32 cellular contexts compared by ENCODE assay signal in genomic region chrX:106964290-106964689, GRCh38. TPM values are rescaled to one million over a fixed set of nuclear protein-coding genes. Genes with fewer than 3 reads are reported as not detected.
"Had no signal": no experiment of that assay in that cellular context is flagged by ENCODE, and none has a peak within 500 bp of the region (broad histone marks: within the 10 kb centered on the region; RNA-seq: fewer than 3 reads in every experiment).

No MANE protein-coding gene starts in this region.

- DNase-seq: stimulated activated CD4-positive, alpha-beta T cell treated with anti-CD3 and anti-CD28 coated beads, Interleukin-2, amount 100 ng/mL, for 48 hours; stimulated activated CD4-positive, alpha-beta T cell treated with anti-CD3 and anti-CD28 coated beads, Interleukin-4, amount 100 ng/mL, for 1 hour; stimulated activated CD4-positive, alpha-beta T cell treated with anti-CD3 and anti-CD28 coated beads, Interleukin-4, amount 100 ng/mL, for 24 hours; stimulated activated CD4-positive, alpha-beta T cell treated with anti-CD3 and anti-CD28 coated beads, Interleukin-4, amount 100 ng/mL, for 4 hours; stimulated activated CD8-positive, alpha-beta memory T cell treated with anti-CD3 and anti-CD28 coated beads, Interleukin-4, amount 100 ng/mL, for 48 hours; stimulated activated naive B cell treated with anti-CD40 and anti-IgM and Interleukin-4, amounts not matched to agents 10 μg/mL and 1 μg/mL and 100 μg/mL, for 72 hours; stimulated activated naive CD4-positive, alpha-beta T cell; stimulated activated naive CD4-positive, alpha-beta T cell treated with Interleukin-2 at 50 U/mL for 16 hours; stimulated activated naive CD8-positive, alpha-beta T cell treated with anti-CD3 and anti-CD28 coated beads, Interleukin-15, amount 100 ng/mL, for 72 hours; stimulated activated naive CD8-positive, alpha-beta T cell treated with anti-CD3 and anti-CD28 coated beads, Interleukin-15, Interleukin-2, amounts not matched to agents 100 U/mL and 50 U/mL, for 24 hours; stomach; substantia nigra; testis; thyroid gland; tibial artery; transverse colon; trophoblast cell; upper lobe of left lung; upper lobe of right lung; uterus had no signal

- H3K4me3 ChIP-seq: stomach, suprapubic skin, testis, thoracic aorta, thyroid gland, tibial artery, tibial nerve, transverse colon, upper lobe of left lung, upper lobe of right lung, uterus, vagina had no signal

- FAIRE-seq: urothelium cell line had no signal

- H3K27me3 ChIP-seq: suprapubic skin, testis, thyroid gland, tibial artery, transverse colon, upper lobe of left lung, upper lobe of right lung, uterus, vagina had no signal

- H3K27me3 Mint-ChIP-seq: stimulated activated memory B cell treated with anti-CD40 and anti-IgM and Interleukin-4, amounts not matched to agents 10 μg/mL and 1 μg/mL and 100 μg/mL, for 72 hours; stimulated activated naive CD8-positive, alpha-beta T cell treated with anti-CD3 and anti-CD28 coated beads, Interleukin-15, amount 100 ng/mL, for 72 hours; stimulated activated naive CD8-positive, alpha-beta T cell treated with anti-CD3 and anti-CD28 coated beads, Interleukin-15, Interleukin-2, amounts not matched to agents 100 ng/mL and 50 ng/mL, for 24 hours; type B pancreatic cell had no signal

- H3K27ac ChIP-seq: stomach, suprapubic skin, testis, thoracic aorta, thyroid gland, tibial artery, tibial nerve, transverse colon, upper lobe of left lung, upper lobe of right lung, uterus, vagina had no signal

- H3K36me3 ChIP-seq: thyroid gland, transverse colon, upper lobe of right lung, uterus had no signal

- H3K27ac Mint-ChIP-seq: stimulated activated effector memory CD8-positive, alpha-beta T cell treated with anti-CD3 and anti-CD28 coated beads, Interleukin-12 subunit alpha, Interleukin-12 subunit beta, amount 100 ng/mL, for 72 hours; stimulated activated memory B cell treated with anti-CD40 and anti-IgM and Interleukin-4, amounts not matched to agents 10 μg/mL and 1 μg/mL and 100 μg/mL, for 72 hours; stimulated activated naive B cell treated with anti-CD40 and anti-IgM and Interleukin-4, amounts not matched to agents 10 μg/mL and 1 μg/mL and 100 μg/mL, for 72 hours; stimulated activated naive CD8-positive, alpha-beta T cell treated with anti-CD3 and anti-CD28 coated beads, Interleukin-15, amount 100 ng/mL, for 72 hours; stimulated activated naive CD8-positive, alpha-beta T cell treated with anti-CD3 and anti-CD28 coated beads, Interleukin-15, Interleukin-2, amounts not matched to agents 100 ng/mL and 50 ng/mL, for 24 hours; type B pancreatic cell had no signal

- H3K9me3 ChIP-seq: suprapubic skin, testis, thoracic aorta, thyroid gland, tibial artery, tibial nerve, transverse colon, upper lobe of left lung, upper lobe of right lung, uterus, vagina had no signal

- H3K4me3 Mint-ChIP-seq: stimulated activated effector memory CD8-positive, alpha-beta T cell treated with anti-CD3 and anti-CD28 coated beads, Interleukin-12 subunit alpha, Interleukin-12 subunit beta, amount 100 ng/mL, for 72 hours; stimulated activated memory B cell treated with anti-CD40 and anti-IgM and Interleukin-4, amounts not matched to agents 10 μg/mL and 1 μg/mL and 100 μg/mL, for 72 hours; stimulated activated naive B cell treated with anti-CD40 and anti-IgM and Interleukin-4, amounts not matched to agents 10 μg/mL and 1 μg/mL and 100 μg/mL, for 72 hours; stimulated activated naive CD8-positive, alpha-beta T cell treated with anti-CD3 and anti-CD28 coated beads, Interleukin-15, amount 100 ng/mL, for 72 hours; stimulated activated naive CD8-positive, alpha-beta T cell treated with anti-CD3 and anti-CD28 coated beads, Interleukin-15, Interleukin-2, amounts not matched to agents 100 ng/mL and 50 ng/mL, for 24 hours; type B pancreatic cell had no signal

- ATAC-seq: stimulated activated effector memory CD8-positive, alpha-beta T cell treated with anti-CD3 and anti-CD28 coated beads, Interleukin-12 subunit alpha, Interleukin-12 subunit beta, amount 100 ng/mL, for 72 hours; stimulated activated memory B cell treated with anti-CD40 and anti-IgM and Interleukin-4, amounts not matched to agents 10 μg/mL and 1 μg/mL and 100 μg/mL, for 72 hours; stimulated activated naive B cell treated with anti-CD40 and anti-IgM and Interleukin-4, amounts not matched to agents 10 μg/mL and 1 μg/mL and 100 μg/mL, for 72 hours; stimulated activated naive CD8-positive, alpha-beta T cell treated with anti-CD3 and anti-CD28 coated beads, Interleukin-15, amount 100 ng/mL, for 72 hours; stimulated activated naive CD8-positive, alpha-beta T cell treated with anti-CD3 and anti-CD28 coated beads, Interleukin-15, Interleukin-2, amounts not matched to agents 100 U/mL and 50 U/mL, for 24 hours; upper lobe of right lung had no signal

- H3K4me1 ChIP-seq: stomach, suprapubic skin, testis, thyroid gland, tibial artery, tibial nerve, transverse colon, upper lobe of left lung, upper lobe of right lung, uterus, vagina had no signal

- H3K4me1 Mint-ChIP-seq: stimulated activated effector memory CD8-positive, alpha-beta T cell treated with anti-CD3 and anti-CD28 coated beads, Interleukin-12 subunit alpha, Interleukin-12 subunit beta, amount 100 ng/mL, for 72 hours; stimulated activated memory B cell treated with anti-CD40 and anti-IgM and Interleukin-4, amounts not matched to agents 10 μg/mL and 1 μg/mL and 100 μg/mL, for 72 hours; stimulated activated naive B cell treated with anti-CD40 and anti-IgM and Interleukin-4, amounts not matched to agents 10 μg/mL and 1 μg/mL and 100 μg/mL, for 72 hours; stimulated activated naive CD8-positive, alpha-beta T cell treated with anti-CD3 and anti-CD28 coated beads, Interleukin-15, amount 100 ng/mL, for 72 hours had no signal

RNA-seq across cellular contexts. Expression of gene CLDN2, which starts 44.1 kb away (rescaled TPM):
- total RNA-seq: temporal lobe, testis, thoracic aorta, ureter, urinary bladder, vagina had no signal
- polyA plus RNA-seq: urinary bladder had no signal
